ENCODE assay signal across 9 cellular contexts in genomic region chr22:23850136-23850611, GRCh38. TPM values are rescaled to one million over a fixed set of nuclear protein-coding genes. Genes with fewer than 3 reads are reported as not detected.
DNase-seq lines count a peak whose midpoint lies in the region; ATAC-seq and TF ChIP-seq lines count a peak whose summit lies in the region.
"Had no signal": no experiment of that assay in that cellular context is flagged by ENCODE, and none has a peak within 500 bp of the region (broad histone marks: within the 10 kb centered on the region; RNA-seq: fewer than 3 reads in every experiment).

No MANE protein-coding gene starts in this region.

- TF ChIP-seq CTCF in HEK293 (tag by site-specific recombination; IDR thresholded peaks at IDR 0.05): no peak

- H3K36me3 ChIP-seq in HEK293 (ENCODE audit: control insufficient read depth in 2 of 2, insufficient read depth in 1 of 2, low read length in 2 of 2): no peaks in the 10 kb centered on the region

- H3K4me1 ChIP-seq in HEK293 (ENCODE audit: control insufficient read depth, insufficient read depth, low read length): no peaks in the 10 kb centered on the region

- H3K9me3 ChIP-seq in HEK293 (ENCODE audit: control insufficient read depth, insufficient read depth, low read depth, low read length): no peaks in the 10 kb centered on the region

- POLR2A ChIA-PET in HEK293 (lab: Yijun Ruan, JAX) (interaction anchor here (1.2 to 1.6 kb wide), 3 partner anchors 7 to 25 kb away, joined by 3 to 10 read pairs (median 5); partner anchors contain the start of gene SLC2A11), T-cell (lab: Charles Lee) (no interaction called here)

- H3K27ac Mint-ChIP-seq in activated T-cell treated with anti-CD3 and anti-CD28 coated beads, Interleukin-2, amount 50 U/mL, for 72 hours: no peak overlapping the region
- no peak overlapping the region for H3K27ac Mint-ChIP-seq in T-cell
- H3K27ac Mint-ChIP-seq in stimulated activated memory B cell treated with anti-CD40 and anti-IgM and Interleukin-4, amounts not matched to agents 10 μg/mL and 1 μg/mL and 100 μg/mL, for 72 hours: peak overlapping the region; percentile 79

- H3K27me3 Mint-ChIP-seq in activated T-cell treated with anti-CD3 and anti-CD28 coated beads, Interleukin-2, amount 50 U/mL, for 72 hours (ENCODE audit: low read depth): peaks cover 4% of the 10 kb centered on the region
- peaks cover 0 to 4% of the 10 kb centered on the region in 2 donors for H3K27me3 Mint-ChIP-seq in T-cell
- H3K27me3 Mint-ChIP-seq in stimulated activated memory B cell treated with anti-CD40 and anti-IgM and Interleukin-4, amounts not matched to agents 10 μg/mL and 1 μg/mL and 100 μg/mL, for 72 hours: no peaks in the 10 kb centered on the region

- no peaks in the 10 kb centered on the region for H3K36me3 Mint-ChIP-seq in activated T-cell treated with anti-CD3 and anti-CD28 coated beads, Interleukin-2, amount 50 U/mL, for 72 hours (ENCODE audit: insufficient read depth in 2 of 2)
- H3K36me3 Mint-ChIP-seq in T-cell: no peaks in the 10 kb centered on the region
- H3K36me3 Mint-ChIP-seq in stimulated activated memory B cell treated with anti-CD40 and anti-IgM and Interleukin-4, amounts not matched to agents 10 μg/mL and 1 μg/mL and 100 μg/mL, for 72 hours: no peaks in the 10 kb centered on the region

- no peak overlapping the region for H3K27ac ChIP-seq in HEK293 (ENCODE audit: extremely low read depth, low read depth, low read length)
- H3K27ac ChIP-seq: parathyroid adenoma had no signal

- DNase-seq in activated T-cell treated with anti-CD3 and anti-CD28 coated beads, Interleukin-2, amount 50 U/mL, for 72 hours: no peak
- DNase-seq in activated T-cell treated with anti-CD3 and anti-CD28 coated beads, Interleukin-2, amount 50 U/mL, for 1 hour: no peak
- DNase-seq in T-cell: no peak
- DNase-seq in NCI-H2196 (lab: John Stamatoyannopoulos, UW; ENCODE audit: unreplicated experiment): no peak
- no peak for DNase-seq in NCI-H2081 treated with DMSO at 0.1 percent for 48 hours (lab: John Stamatoyannopoulos, UW)
- DNase-seq in NCI-H69 (lab: John Stamatoyannopoulos, UW): no peak

- peak overlapping the region; percentile 40 to 52 for H3K4me3 Mint-ChIP-seq in activated T-cell treated with anti-CD3 and anti-CD28 coated beads, Interleukin-2, amount 50 U/mL, for 72 hours
- peak overlapping the region in 2 of 3 donors; percentile 17 to 39 for H3K4me3 Mint-ChIP-seq in T-cell
- H3K4me3 Mint-ChIP-seq in stimulated activated memory B cell treated with anti-CD40 and anti-IgM and Interleukin-4, amounts not matched to agents 10 μg/mL and 1 μg/mL and 100 μg/mL, for 72 hours: peak overlapping the region; percentile 63

- no peaks in the 10 kb centered on the region for H3K9me3 Mint-ChIP-seq in activated T-cell treated with anti-CD3 and anti-CD28 coated beads, Interleukin-2, amount 50 U/mL, for 72 hours
- no peaks in the 10 kb centered on the region for H3K9me3 Mint-ChIP-seq in T-cell
- H3K9me3 Mint-ChIP-seq in stimulated activated memory B cell treated with anti-CD40 and anti-IgM and Interleukin-4, amounts not matched to agents 10 μg/mL and 1 μg/mL and 100 μg/mL, for 72 hours: no peaks in the 10 kb centered on the region

- CTCF ChIA-PET in HEK293 (lab: Yijun Ruan, JAX): interaction anchor here (0.6 to 5.1 kb wide), 48 partner anchors 8 to 632 kb away, joined by 3 to 34 read pairs (median 4); partner anchors contain the start of genes C22orf15, CHCHD10, MIF and MMP11
- CTCF ChIA-PET in T-cell (lab: Charles Lee): interaction anchor here in 1 of 2 donors (0.8 to 1.6 kb wide), 2 partner anchors 7 to 79 kb away, joined by 4 to 7 read pairs; partner anchors contain the start of gene SLC2A11

- ATAC-seq in activated T-cell treated with anti-CD3 and anti-CD28 coated beads, Interleukin-2, amount 50 U/mL, for 72 hours (replicated peaks in 1 of 2): no peak
- ATAC-seq in T-cell (replicated peaks in 1 of 4): no peak
- ATAC-seq in stimulated activated memory B cell treated with anti-CD40 and anti-IgM and Interleukin-4, amounts not matched to agents 10 μg/mL and 1 μg/mL and 100 μg/mL, for 72 hours: peak; percentile 69

- H3K4me1 Mint-ChIP-seq in activated T-cell treated with anti-CD3 and anti-CD28 coated beads, Interleukin-2, amount 50 U/mL, for 72 hours (ENCODE audit: low read depth): no peaks in the 10 kb centered on the region
- peaks cover 0 to 5% (median 3%) of the 10 kb centered on the region in 3 donors for H3K4me1 Mint-ChIP-seq in T-cell
- peaks cover 58% of the 10 kb centered on the region for H3K4me1 Mint-ChIP-seq in stimulated activated memory B cell treated with anti-CD40 and anti-IgM and Interleukin-4, amounts not matched to agents 10 μg/mL and 1 μg/mL and 100 μg/mL, for 72 hours

- no peak overlapping the region for H3K4me3 ChIP-seq in HEK293 (ENCODE audit: low read depth, low read length)

TF ChIP-seq in HEK293, 187 proteins besides CTCF, POLR2A, EP300 and RAD21:
- TF ChIP-seq ZNF23 (tag by site-specific recombination; IDR thresholded peaks at IDR 0.05; ENCODE audit: borderline replicate concordance) (no peak), ZNF449 (tag by site-specific recombination; IDR thresholded peaks at IDR 0.05) (peak; percentile 33; the same call in 1 of the 2 replicates)
TF ChIP-seq in HEK293: peak in this region for 1.

RNA-seq across cellular contexts. Expression of gene SLC2A11, which starts 7.5 kb away (rescaled TPM):
- total RNA-seq in activated T-cell treated with anti-CD3 and anti-CD28 coated beads, Interleukin-2, amount 50 U/mL, for 72 hours: 10 to 100 TPM in 1 of 2 donors, 1 to 10 TPM in 1; 10.0 to 11.1 TPM
- total RNA-seq in T-cell: 10 to 100 TPM; 16.2 to 24.2 (median 18.6) TPM

RNA-seq across cellular contexts. Expression of gene DERL3, which starts 11.4 kb away (rescaled TPM):
- 1 to 10 TPM; 2.6 to 5.2 TPM for total RNA-seq in activated T-cell treated with anti-CD3 and anti-CD28 coated beads, Interleukin-2, amount 50 U/mL, for 72 hours
- 1 to 10 TPM; 1.2 to 3.9 (median 2.8) TPM for total RNA-seq in T-cell

RNA-seq across cellular contexts. Expression of gene MIF, which starts 44.0 kb away (rescaled TPM):
- total RNA-seq in activated T-cell treated with anti-CD3 and anti-CD28 coated beads, Interleukin-2, amount 50 U/mL, for 72 hours: 100 to 1,000 TPM; 350 to 469 TPM
- total RNA-seq in T-cell: 100 to 1,000 TPM; 182 to 334 (median 289) TPM
